11 cellular contexts compared by ENCODE assay signal in genomic region chr7:6526997-6527378, GRCh38. TPM values are rescaled to one million over a fixed set of nuclear protein-coding genes. Genes with fewer than 3 reads are reported as not detected.
DNase-seq lines count a peak whose midpoint lies in the region; ATAC-seq lines count a peak whose summit lies in the region.
"Had no signal": no experiment of that assay in that cellular context is flagged by ENCODE, and none has a peak within 500 bp of the region (broad histone marks: within the 10 kb centered on the region; RNA-seq: fewer than 3 reads in every experiment).

No MANE protein-coding gene starts in this region.

- ATAC-seq in stimulated activated naive CD8-positive, alpha-beta T cell treated with anti-CD3 and anti-CD28 coated beads, Interleukin-15, Interleukin-2, amounts not matched to agents 100 U/mL and 50 U/mL, for 24 hours = no peak
- ATAC-seq in naive thymus-derived CD4-positive, alpha-beta T cell = no peak
- ATAC-seq in GM19463 (IDR thresholded peaks at IDR 0.05; ENCODE audit: unreplicated experiment) (no peak), GM21786 (IDR thresholded peaks at IDR 0.05; ENCODE audit: unreplicated experiment) (no peak)

- no peak overlapping the region for H3K27ac Mint-ChIP-seq in stimulated activated naive CD8-positive, alpha-beta T cell treated with anti-CD3 and anti-CD28 coated beads, Interleukin-15, Interleukin-2, amounts not matched to agents 100 ng/mL and 50 ng/mL, for 24 hours
- H3K27ac Mint-ChIP-seq in dendritic cell treated with granulocyte-macrophage colony-stimulating factor and Interleukin-4, amounts not matched to agents 40 ng/mL and 50 ng/mL, for 4 days = no peak overlapping the region
- no peak overlapping the region for H3K27ac Mint-ChIP-seq in naive thymus-derived CD4-positive, alpha-beta T cell

- peaks cover 19% of the 10 kb centered on the region for H3K4me1 Mint-ChIP-seq in stimulated activated naive CD8-positive, alpha-beta T cell treated with anti-CD3 and anti-CD28 coated beads, Interleukin-15, Interleukin-2, amounts not matched to agents 100 ng/mL and 50 ng/mL, for 24 hours (ENCODE audit: low read depth)
- peaks cover 21% of the 10 kb centered on the region for H3K4me1 Mint-ChIP-seq in dendritic cell treated with granulocyte-macrophage colony-stimulating factor and Interleukin-4, amounts not matched to agents 40 ng/mL and 50 ng/mL, for 4 days (ENCODE audit: low read depth)
- peaks cover 7 to 20% (median 11%) of the 10 kb centered on the region in 7 donors for H3K4me1 Mint-ChIP-seq in naive thymus-derived CD4-positive, alpha-beta T cell

- H3K9me3 ChIP-seq in naive thymus-derived CD4-positive, alpha-beta T cell (ENCODE audit: control insufficient read depth in 2 of 3, low read length in 3 of 3) = no peaks in the 10 kb centered on the region

- peaks cover 22% of the 10 kb centered on the region for H3K27me3 Mint-ChIP-seq in stimulated activated naive CD8-positive, alpha-beta T cell treated with anti-CD3 and anti-CD28 coated beads, Interleukin-15, Interleukin-2, amounts not matched to agents 100 ng/mL and 50 ng/mL, for 24 hours
- peaks cover 65% of the 10 kb centered on the region for H3K27me3 Mint-ChIP-seq in dendritic cell treated with granulocyte-macrophage colony-stimulating factor and Interleukin-4, amounts not matched to agents 40 ng/mL and 50 ng/mL, for 4 days
- H3K27me3 Mint-ChIP-seq in naive thymus-derived CD4-positive, alpha-beta T cell = peaks cover 8 to 56% (median 22%) of the 10 kb centered on the region in 5 donors

- H3K27ac ChIP-seq in naive thymus-derived CD4-positive, alpha-beta T cell (ENCODE audit: low read depth, low read length) = no peak overlapping the region

- H3K36me3 ChIP-seq in naive thymus-derived CD4-positive, alpha-beta T cell (ENCODE audit: control insufficient read depth in 2 of 3, insufficient read depth in 3 of 3, low read length in 3 of 3) = no peaks in the 10 kb centered on the region

- intact Hi-C loops in dendritic cell treated with granulocyte-macrophage colony-stimulating factor and Interleukin-4, amounts not matched to agents 40 ng/mL and 50 ng/mL, for 4 days (cut with micrococcal nuclease) = no loop called here
- intact Hi-C loops in naive thymus-derived CD4-positive, alpha-beta T cell (cut with micrococcal nuclease) = no loop called here

- DNase-seq in stimulated activated naive CD8-positive, alpha-beta T cell treated with anti-CD3 and anti-CD28 coated beads, Interleukin-15, Interleukin-2, amounts not matched to agents 100 U/mL and 50 U/mL, for 24 hours = no peak
- no peak for DNase-seq in naive thymus-derived CD4-positive, alpha-beta T cell
- no peak for DNase-seq in AG20443 (ENCODE audit: low spot score)
- DNase-seq in activated effector memory CD4-positive, alpha-beta T cell treated with Interleukin-2 at 50 U/mL for 16 hours = no peak
- DNase-seq: PC-3 had no signal

- CTCF ChIA-PET in naive thymus-derived CD4-positive, alpha-beta T cell (lab: Charles Lee) = interaction anchor here (1.3 kb wide), 1 partner anchor 9 kb away, joined by 5 read pairs; no protein-coding TSS in a partner anchor

- no peak overlapping the region for H3K4me3 ChIP-seq in naive thymus-derived CD4-positive, alpha-beta T cell (ENCODE audit: low read length)

- no peaks in the 10 kb centered on the region for H3K36me3 Mint-ChIP-seq in stimulated activated naive CD8-positive, alpha-beta T cell treated with anti-CD3 and anti-CD28 coated beads, Interleukin-15, Interleukin-2, amounts not matched to agents 100 ng/mL and 50 ng/mL, for 24 hours (ENCODE audit: low read depth)
- no peaks in the 10 kb centered on the region for H3K36me3 Mint-ChIP-seq in dendritic cell treated with granulocyte-macrophage colony-stimulating factor and Interleukin-4, amounts not matched to agents 40 ng/mL and 50 ng/mL, for 4 days (ENCODE audit: low read depth)
- no peaks in the 10 kb centered on the region for H3K36me3 Mint-ChIP-seq in naive thymus-derived CD4-positive, alpha-beta T cell

- POLR2A ChIA-PET in naive thymus-derived CD4-positive, alpha-beta T cell (lab: Charles Lee) = interaction anchor here (1.4 kb wide), 1 partner anchor 51 kb away, joined by 4 read pairs; the partner anchor contains the start of gene ZDHHC4

- H3K27me3 ChIP-seq in naive thymus-derived CD4-positive, alpha-beta T cell (ENCODE audit: control insufficient read depth in 2 of 2, insufficient read depth in 2 of 2, low read length in 2 of 2) = no peaks in the 10 kb centered on the region

- peak overlapping the region; percentile 52 for H3K4me3 Mint-ChIP-seq in stimulated activated naive CD8-positive, alpha-beta T cell treated with anti-CD3 and anti-CD28 coated beads, Interleukin-15, Interleukin-2, amounts not matched to agents 100 ng/mL and 50 ng/mL, for 24 hours
- H3K4me3 Mint-ChIP-seq in dendritic cell treated with granulocyte-macrophage colony-stimulating factor and Interleukin-4, amounts not matched to agents 40 ng/mL and 50 ng/mL, for 4 days = peak overlapping the region; percentile 69
- peak overlapping the region; percentile 66 to 85 (median 80) for H3K4me3 Mint-ChIP-seq in naive thymus-derived CD4-positive, alpha-beta T cell

- H3K4me1 ChIP-seq in naive thymus-derived CD4-positive, alpha-beta T cell (ENCODE audit: control insufficient read depth in 2 of 2, insufficient read depth in 2 of 2, low read length in 2 of 2) = peaks cover 0 to 5% of the 10 kb centered on the region in 2 donors

- H3K9me3 Mint-ChIP-seq in stimulated activated naive CD8-positive, alpha-beta T cell treated with anti-CD3 and anti-CD28 coated beads, Interleukin-15, Interleukin-2, amounts not matched to agents 100 ng/mL and 50 ng/mL, for 24 hours = no peaks in the 10 kb centered on the region
- no peaks in the 10 kb centered on the region for H3K9me3 Mint-ChIP-seq in dendritic cell treated with granulocyte-macrophage colony-stimulating factor and Interleukin-4, amounts not matched to agents 40 ng/mL and 50 ng/mL, for 4 days
- no peaks in the 10 kb centered on the region for H3K9me3 Mint-ChIP-seq in naive thymus-derived CD4-positive, alpha-beta T cell

RNA-seq across cellular contexts. Expression of gene GRID2IP, which starts 24.3 kb away (rescaled TPM):
- total RNA-seq in naive thymus-derived CD4-positive, alpha-beta T cell = 1 to 10 TPM in 2 of 5 experiments, under 1 TPM in 2, not detected in 1; 0.24 to 1.5 (median 1.1) TPM
- not detected for polyA plus RNA-seq in naive thymus-derived CD4-positive, alpha-beta T cell
- total RNA-seq: LHCN-M2, PC-3, posterior vena cava had no signal

RNA-seq across cellular contexts. Expression of gene KDELR2, which starts 43.0 kb away (rescaled TPM):
- total RNA-seq in naive thymus-derived CD4-positive, alpha-beta T cell = 10 to 100 TPM; 28.1 to 60.9 (median 36.8) TPM
- polyA plus RNA-seq in naive thymus-derived CD4-positive, alpha-beta T cell = 10 to 100 TPM; 36.3 to 43.7 TPM

RNA-seq across cellular contexts. Expression of gene ZDHHC4, which starts 50.3 kb away (rescaled TPM):
- total RNA-seq in naive thymus-derived CD4-positive, alpha-beta T cell = 10 to 100 TPM; 25.2 to 42.2 (median 31.8) TPM
- polyA plus RNA-seq in naive thymus-derived CD4-positive, alpha-beta T cell = 10 to 100 TPM; 65.9 to 82.1 TPM
